8 cellular contexts compared by ENCODE assay signal in genomic region chr17:75404739-75405364, GRCh38. TPM values are rescaled to one million over a fixed set of nuclear protein-coding genes. Genes with fewer than 3 reads are reported as not detected.
DNase-seq lines count a peak whose midpoint lies in the region; ATAC-seq, FAIRE-seq and TF ChIP-seq lines count a peak whose summit lies in the region.

No MANE protein-coding gene starts in this region.

- H3K79me1 ChIP-seq in H1 (ENCODE audit: low read depth, low read length), result peaks cover 2% of the 10 kb centered on the region; the same call in 1 of the 2 replicates

- H3K4me2 ChIP-seq in H1 (ENCODE audit: insufficient read depth in 1 of 2, low read depth in 2 of 2, low read length in 2 of 2), result peak overlapping the region; percentile 75 to 79

- no peak for TF ChIP-seq EP300 in H1 (IDR thresholded peaks at IDR 0.05; ENCODE audit: borderline replicate concordance in 1 of 2, low read depth in 2 of 2, low read length in 2 of 2)

- H2BK5ac ChIP-seq in H1 (ENCODE audit: low read depth, low read length), result 0 out of 2 replicates have a peak overlapping the region, but pooled peaks have one; percentile 78

- CTCF ChIA-PET in activated CD8-positive, alpha-beta T cell treated with anti-CD3 and anti-CD28 coated beads for 36 hours (lab: Charles Lee), result interaction anchor here (0.7 to 5.2 kb wide), 7 partner anchors 11 to 134 kb away, joined by 3 to 34 read pairs (median 8); partner anchors contain the start of genes MIF4GD and SLC25A19
- CTCF ChIA-PET in H1 (lab: Charles Lee; ENCODE audit: partially characterized antibody), result interaction anchor here (1.1 to 3.0 kb wide), 6 partner anchors 11 to 164 kb away, joined by 3 to 12 read pairs (median 8); partner anchors contain the start of gene MIF4GD

- H4K5ac ChIP-seq in H1 (ENCODE audit: insufficient read length, low read depth, low read length), result no peak overlapping the region

- peak overlapping the region; percentile 66 to 95 (median 72) for H3K9ac ChIP-seq in H1 (replicated peaks in 1 of 4; ENCODE audit: extremely low read depth in 1 of 4, low read depth in 3 of 4, low read length in 3 of 4)

- H2BK12ac ChIP-seq in H1 (ENCODE audit: low read depth, low read length), result no peak overlapping the region

- no peaks in the 10 kb centered on the region for H3K36me3 ChIP-seq in H1 (ENCODE audit: control insufficient read depth in 2 of 4, insufficient read depth in 4 of 4, low read length in 3 of 4)

- H3K79me2 ChIP-seq in H1 (ENCODE audit: control insufficient read depth in 1 of 2, insufficient read depth in 2 of 2, low read length in 2 of 2), result peaks cover 27 to 52% of the 10 kb centered on the region in 2 experiments

- intact Hi-C loops in activated CD8-positive, alpha-beta T cell treated with anti-CD3 and anti-CD28 coated beads for 36 hours (cut with micrococcal nuclease), result loop anchor here (2.0 kb wide), 2 partner anchors 82 to 116 kb away; partner anchors contain the start of gene SLC25A19

- H3K56ac ChIP-seq in H1 (replicated peaks; ENCODE audit: insufficient read length, low read depth, low read length), result peak overlapping the region; percentile 69

- no peaks in the 10 kb centered on the region for H3K4me1 ChIP-seq in H1 (replicated peaks in 1 of 4; ENCODE audit: control insufficient read depth in 3 of 4, insufficient read depth in 4 of 4, low read length in 3 of 4)

- FAIRE-seq in H1 (lab: Jason Lieb, UNC), result no peak

- H3K36me3 Mint-ChIP-seq in activated CD8-positive, alpha-beta T cell treated with anti-CD3 and anti-CD28 coated beads for 36 hours (ENCODE audit: low read depth), result peaks cover 11% of the 10 kb centered on the region
- peaks cover 31 to 32% of the 10 kb centered on the region in 2 donors for H3K36me3 Mint-ChIP-seq in stimulated activated naive B cell treated with anti-CD40 and anti-IgM and Interleukin-4, amounts not matched to agents 10 μg/mL and 1 μg/mL and 100 μg/mL, for 72 hours

- no peak overlapping the region for H3K27ac ChIP-seq in H1 (ENCODE audit: low read depth, low read length)

- no peak overlapping the region for H2BK20ac ChIP-seq in H1 (ENCODE audit: low read length)

- H2BK120ac ChIP-seq in H1 (replicated peaks; ENCODE audit: low read depth, low read length), result no peak overlapping the region

- no peak overlapping the region for H3K4ac ChIP-seq in H1 (replicated peaks; ENCODE audit: insufficient read length, low read depth, low read length)

- no peak overlapping the region for H2AK5ac ChIP-seq in H1 (ENCODE audit: low read depth, low read length)

- H4K91ac ChIP-seq in H1 (replicated peaks; ENCODE audit: insufficient read length, low read length), result no peak overlapping the region

- WGBS in H1 (ENCODE audit: extremely low coverage in 1 of 2, insufficient coverage in 1 of 2, insufficient read length in 1 of 2, insufficient replicate concordance in 2 of 2, low coverage in 1 of 2, low lambda C conversion rate in 2 of 2, missing lambda C conversion rate in 1 of 2), 2 experiments, result 1% methylated on average over 37 of the region's 37 CpGs; no CpG with 5 or more reads in 1 of the 2 experiments

- peak overlapping the region; percentile 64; the same call in 1 of the 2 replicates for H4K8ac ChIP-seq in H1 (ENCODE audit: extremely low read depth, insufficient read depth, low read length)

- TF ChIP-seq CTCF in activated CD8-positive, alpha-beta T cell treated with anti-CD3 and anti-CD28 coated beads for 36 hours (IDR thresholded peaks at IDR 0.05), result no peak
- no peak for TF ChIP-seq CTCF in H1 (IDR thresholded peaks at IDR 0.05; ENCODE audit: control extremely low read depth in 1 of 3, insufficient read depth in 1 of 3, low read depth in 1 of 3, low read length in 3 of 3)

- no peaks in the 10 kb centered on the region for H3K9me3 Mint-ChIP-seq in activated CD8-positive, alpha-beta T cell treated with anti-CD3 and anti-CD28 coated beads for 36 hours
- H3K9me3 Mint-ChIP-seq in stimulated activated naive B cell treated with anti-CD40 and anti-IgM and Interleukin-4, amounts not matched to agents 10 μg/mL and 1 μg/mL and 100 μg/mL, for 72 hours, result no peaks in the 10 kb centered on the region

- ATAC-seq in GM18505 (IDR thresholded peaks at IDR 0.05; ENCODE audit: unreplicated experiment), result peak; percentile 10
- ATAC-seq in HG02798 (IDR thresholded peaks at IDR 0.05; ENCODE audit: poor library complexity, unreplicated experiment), result peak; percentile 16
- peak; percentile 32 for ATAC-seq in activated CD8-positive, alpha-beta T cell treated with anti-CD3 and anti-CD28 coated beads for 36 hours
- peak; percentile 53 for ATAC-seq in stimulated activated naive B cell treated with anti-CD40 and anti-IgM and Interleukin-4, amounts not matched to agents 10 μg/mL and 1 μg/mL and 100 μg/mL, for 72 hours (replicated peaks)

- H4K20me1 ChIP-seq in H1 (replicated peaks in 1 of 2; ENCODE audit: control insufficient read depth in 1 of 2, insufficient read depth in 2 of 2, low read length in 2 of 2), result peaks cover 3% of the 10 kb centered on the region in 2 experiments

- no peak for TF ChIP-seq POLR2A in GM18505 (IDR thresholded peaks at IDR 0.05; ENCODE audit: borderline replicate concordance, extremely low read depth, insufficient read depth, insufficient read length)
- no peak for TF ChIP-seq POLR2A in H1 (IDR thresholded peaks at IDR 0.05; ENCODE audit: control extremely low read depth in 1 of 2, low read depth in 2 of 2, low read length in 2 of 2)

- no peak overlapping the region for H2BK15ac ChIP-seq in H1 (ENCODE audit: low read length)

- no peak for TF ChIP-seq RAD21 in H1 (IDR thresholded peaks at IDR 0.05 in 1 of 2, conservative IDR thresholded peaks at IDR 0.05 in 1 of 2; ENCODE audit: low read depth in 2 of 2, low read length in 2 of 2)

- H3K23ac ChIP-seq in H1 (ENCODE audit: insufficient read length), result no peak overlapping the region

- no peaks in the 10 kb centered on the region for H3K27me3 ChIP-seq in H1 (replicated peaks in 1 of 4; ENCODE audit: control insufficient read depth in 3 of 4, extremely low read depth in 1 of 4, insufficient read depth in 3 of 4, low read length in 3 of 4)

- no peak overlapping the region for H3K18ac ChIP-seq in H1 (ENCODE audit: extremely low read depth, low read length)

- peak overlapping the region; percentile 99 for H3K4me3 Mint-ChIP-seq in activated CD8-positive, alpha-beta T cell treated with anti-CD3 and anti-CD28 coated beads for 36 hours
- H3K4me3 Mint-ChIP-seq in stimulated activated naive B cell treated with anti-CD40 and anti-IgM and Interleukin-4, amounts not matched to agents 10 μg/mL and 1 μg/mL and 100 μg/mL, for 72 hours, result peak overlapping the region; percentile 94 to 97

- H3K27me3 Mint-ChIP-seq in activated CD8-positive, alpha-beta T cell treated with anti-CD3 and anti-CD28 coated beads for 36 hours, result no peaks in the 10 kb centered on the region
- H3K27me3 Mint-ChIP-seq in stimulated activated naive B cell treated with anti-CD40 and anti-IgM and Interleukin-4, amounts not matched to agents 10 μg/mL and 1 μg/mL and 100 μg/mL, for 72 hours, result no peaks in the 10 kb centered on the region

- H2AFZ ChIP-seq in H1 (ENCODE audit: low read length), result no peak overlapping the region

- H3K4me3 ChIP-seq in H1 (ENCODE audit: extremely low read depth in 1 of 4, insufficient read depth in 2 of 4, low read depth in 3 of 4, low read length in 4 of 4), result peak overlapping the region; percentile 90 to 94 (median 92)

- peak overlapping the region; percentile 99 for H3K27ac Mint-ChIP-seq in activated CD8-positive, alpha-beta T cell treated with anti-CD3 and anti-CD28 coated beads for 36 hours
- H3K27ac Mint-ChIP-seq in stimulated activated naive B cell treated with anti-CD40 and anti-IgM and Interleukin-4, amounts not matched to agents 10 μg/mL and 1 μg/mL and 100 μg/mL, for 72 hours, result peak overlapping the region; percentile 96

- H3K9me3 ChIP-seq in H1 (ENCODE audit: insufficient read depth in 2 of 2, low read depth in 1 of 2, low read length in 1 of 2), result no peaks in the 10 kb centered on the region

- POLR2A ChIA-PET in activated CD8-positive, alpha-beta T cell treated with anti-CD3 and anti-CD28 coated beads for 36 hours (lab: Charles Lee), result interaction anchor here (0.9 to 1.8 kb wide), 8 partner anchors 32 to 143 kb away, joined by 3 to 11 read pairs (median 3); partner anchors contain the start of genes MIF4GD and MRPS7
- POLR2A ChIA-PET in H1 (lab: Charles Lee; ENCODE audit: partially characterized antibody), result interaction anchor here (2.2 to 2.7 kb wide), 2 partner anchors 10 to 135 kb away, joined by 6 to 14 read pairs; partner anchors contain the start of gene MIF4GD

- peaks cover 6% of the 10 kb centered on the region; the same call in 1 of the 2 replicates for H3K23me2 ChIP-seq in H1 (ENCODE audit: low read depth, low read length)

- DNase-seq in NCI-H226 (peak; percentile 25), H1 (ENCODE audit: low read depth in 1 of 2, low spot score in 2 of 2) (peak in 1 of 2 experiments; percentile 61), midbrain (lab: John Stamatoyannopoulos, UW) (peak; percentile 41), SKM-1 treated with dmso at 0.1 percent for 144 hours (lab: John Stamatoyannopoulos, UW; ENCODE audit: unreplicated experiment) (no peak)
- peak; percentile 76 for DNase-seq in activated CD8-positive, alpha-beta T cell treated with anti-CD3 and anti-CD28 coated beads for 36 hours
- peak; percentile 34 for DNase-seq in stimulated activated naive B cell treated with anti-CD40 and anti-IgM and Interleukin-4, amounts not matched to agents 10 μg/mL and 1 μg/mL and 100 μg/mL, for 72 hours

- peaks cover 36% of the 10 kb centered on the region for H3K4me1 Mint-ChIP-seq in activated CD8-positive, alpha-beta T cell treated with anti-CD3 and anti-CD28 coated beads for 36 hours (ENCODE audit: low read depth)
- H3K4me1 Mint-ChIP-seq in stimulated activated naive B cell treated with anti-CD40 and anti-IgM and Interleukin-4, amounts not matched to agents 10 μg/mL and 1 μg/mL and 100 μg/mL, for 72 hours, result peaks cover 20 to 45% of the 10 kb centered on the region in 2 donors

- no peak overlapping the region for H3K14ac ChIP-seq in H1 (ENCODE audit: insufficient read length)

RNA-seq across cellular contexts. Expression of gene GRB2, which starts 0.6 kb away (rescaled TPM):
- 100 to 1,000 TPM; 167 to 179 TPM for total RNA-seq in activated CD8-positive, alpha-beta T cell treated with anti-CD3 and anti-CD28 coated beads for 36 hours
- total RNA-seq in H1 (2021; fragmentation: NEBNext Ultra II Directional; extraction: Animal tissue kit (Norgen Biotek cat#: 25700)), result 101 and 102 TPM in 2 replicates
- 44.2 and 51.8 TPM in 2 replicates for polyA plus RNA-seq in H1 (2011; rRNA removed)
- 58.1 TPM for polyA plus RNA-seq in H1 (2011; cell fraction: cytosol; rRNA removed)
- 45.2 TPM for polyA plus RNA-seq in H1 (2011; cell fraction: nucleus; rRNA removed)
- 58.4 to 70.9 TPM (median 63.2 TPM) in 4 replicates for polyA plus RNA-seq in H1 (2012, experiment 1 of 2)
- polyA plus RNA-seq in H1 (2012, experiment 2 of 2), result 69.4 TPM
- polyA plus RNA-seq in H1 (2013, experiment 1 of 2), result 96.2 TPM
- polyA plus RNA-seq in H1 (2013, experiment 2 of 2), result 83.9 TPM
- 40.6 and 44.1 TPM in 2 replicates for polyA minus RNA-seq in H1 (2011; rRNA and poly(A)+ RNA removed)
- 20.0 TPM for polyA minus RNA-seq in H1 (2011; cell fraction: cytosol; rRNA and poly(A)+ RNA removed)
- 41.5 TPM for polyA minus RNA-seq in H1 (2011; cell fraction: nucleus; rRNA and poly(A)+ RNA removed)

RNA-seq across cellular contexts. Expression of gene TMEM94, which starts 51.6 kb away (rescaled TPM):
- 10 to 100 TPM; 55.3 to 56.4 TPM for total RNA-seq in activated CD8-positive, alpha-beta T cell treated with anti-CD3 and anti-CD28 coated beads for 36 hours
- total RNA-seq in H1 (2021; fragmentation: NEBNext Ultra II Directional; extraction: Animal tissue kit (Norgen Biotek cat#: 25700)), result 54.8 and 64.3 TPM in 2 replicates
- polyA plus RNA-seq in H1 (2011; rRNA removed), result 69.9 and 147 TPM in 2 replicates
- 40.8 TPM for polyA plus RNA-seq in H1 (2011; cell fraction: cytosol; rRNA removed)
- 381 TPM for polyA plus RNA-seq in H1 (2011; cell fraction: nucleus; rRNA removed)
- polyA plus RNA-seq in H1 (2012, experiment 1 of 2), result 65.6 to 77.5 TPM (median 73.0 TPM) in 4 replicates
- 62.7 TPM for polyA plus RNA-seq in H1 (2012, experiment 2 of 2)
- polyA plus RNA-seq in H1 (2013, experiment 1 of 2), result 65.9 TPM
- 65.6 TPM for polyA plus RNA-seq in H1 (2013, experiment 2 of 2)
- polyA minus RNA-seq in H1 (2011; rRNA and poly(A)+ RNA removed), result 42.3 and 63.6 TPM in 2 replicates
- 61.0 TPM for polyA minus RNA-seq in H1 (2011; cell fraction: cytosol; rRNA and poly(A)+ RNA removed)
- polyA minus RNA-seq in H1 (2011; cell fraction: nucleus; rRNA and poly(A)+ RNA removed), result 89.8 TPM
